In genomic region chr12:92995258-92995905, GRCh38 we compare ENCODE assay signal across 1 cellular context.
A peak's percentile ranks its signal among the peaks of the same experiment; 100 is the strongest.
TF ChIP-seq lines count a peak whose summit lies in the region.

No MANE protein-coding gene starts in this region.

TF ChIP-seq in GM12878, 131 proteins besides CTCF, POLR2A, EP300 and RAD21 (continued from another document and continues in another):
- TF ChIP-seq, protein P1, sequence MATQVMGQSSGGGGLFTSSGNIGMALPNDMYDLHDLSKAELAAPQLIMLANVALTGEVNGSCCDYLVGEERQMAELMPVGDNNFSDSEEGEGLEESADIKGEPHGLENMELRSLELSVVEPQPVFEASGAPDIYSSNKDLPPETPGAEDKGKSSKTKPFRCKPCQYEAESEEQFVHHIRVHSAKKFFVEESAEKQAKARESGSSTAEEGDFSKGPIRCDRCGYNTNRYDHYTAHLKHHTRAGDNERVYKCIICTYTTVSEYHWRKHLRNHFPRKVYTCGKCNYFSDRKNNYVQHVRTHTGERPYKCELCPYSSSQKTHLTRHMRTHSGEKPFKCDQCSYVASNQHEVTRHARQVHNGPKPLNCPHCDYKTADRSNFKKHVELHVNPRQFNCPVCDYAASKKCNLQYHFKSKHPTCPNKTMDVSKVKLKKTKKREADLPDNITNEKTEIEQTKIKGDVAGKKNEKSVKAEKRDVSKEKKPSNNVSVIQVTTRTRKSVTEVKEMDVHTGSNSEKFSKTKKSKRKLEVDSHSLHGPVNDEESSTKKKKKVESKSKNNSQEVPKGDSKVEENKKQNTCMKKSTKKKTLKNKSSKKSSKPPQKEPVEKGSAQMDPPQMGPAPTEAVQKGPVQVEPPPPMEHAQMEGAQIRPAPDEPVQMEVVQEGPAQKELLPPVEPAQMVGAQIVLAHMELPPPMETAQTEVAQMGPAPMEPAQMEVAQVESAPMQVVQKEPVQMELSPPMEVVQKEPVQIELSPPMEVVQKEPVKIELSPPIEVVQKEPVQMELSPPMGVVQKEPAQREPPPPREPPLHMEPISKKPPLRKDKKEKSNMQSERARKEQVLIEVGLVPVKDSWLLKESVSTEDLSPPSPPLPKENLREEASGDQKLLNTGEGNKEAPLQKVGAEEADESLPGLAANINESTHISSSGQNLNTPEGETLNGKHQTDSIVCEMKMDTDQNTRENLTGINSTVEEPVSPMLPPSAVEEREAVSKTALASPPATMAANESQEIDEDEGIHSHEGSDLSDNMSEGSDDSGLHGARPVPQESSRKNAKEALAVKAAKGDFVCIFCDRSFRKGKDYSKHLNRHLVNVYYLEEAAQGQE (IDR thresholded peaks at IDR 0.05; ENCODE audit: low read depth, low read length): no peak
- TF ChIP-seq NFYA (IDR thresholded peaks at IDR 0.05; ENCODE audit: borderline replicate concordance, low read depth, low read length) (no peak), ATF7 (IDR thresholded peaks at IDR 0.05; ENCODE audit: low read depth) (no peak), PKNOX1 (IDR thresholded peaks at IDR 0.05) (no peak), IKZF1 (conservative IDR thresholded peaks at IDR 0.05) (peak; percentile 53), BHLHE40 (IDR thresholded peaks at IDR 0.05; ENCODE audit: borderline replicate concordance in 1 of 2, low read depth in 2 of 2, low read length in 1 of 2) (peak; percentile 91 to 94), FOXK2 (IDR thresholded peaks at IDR 0.05) (no peak), NFXL1 (IDR thresholded peaks at IDR 0.05; ENCODE audit: borderline replicate concordance) (no peak), ZNF687 (IDR thresholded peaks at IDR 0.05) (no peak), ASH2L (IDR thresholded peaks at IDR 0.05; ENCODE audit: borderline replicate concordance, low read depth) (no peak; the same call in 1 of the 2 replicates), LARP7 (IDR thresholded peaks at IDR 0.05) (no peak), JUNB (IDR thresholded peaks at IDR 0.05) (peak; percentile 52), USF2 (IDR thresholded peaks at IDR 0.05; ENCODE audit: borderline replicate concordance, low read depth, low read length) (no peak; the same call in 1 of the 2 replicates), ATF3 (IDR thresholded peaks at IDR 0.05; ENCODE audit: borderline replicate concordance, extremely low read depth, low read depth, low read length) (no peak), NR2C2 (IDR thresholded peaks at IDR 0.05; ENCODE audit: borderline replicate concordance, control insufficient read depth, insufficient read length, low read depth) (no peak), MTA3 (IDR thresholded peaks at IDR 0.05; ENCODE audit: borderline replicate concordance, low read length) (no peak), SMAD5 (IDR thresholded peaks at IDR 0.05; ENCODE audit: low read depth) (no peak), NR2F1 (conservative IDR thresholded peaks at IDR 0.05) (no peak), BMI1 (IDR thresholded peaks at IDR 0.05; ENCODE audit: borderline replicate concordance) (no peak), BRCA1 (IDR thresholded peaks at IDR 0.05; ENCODE audit: low read depth, low read length) (no peak), POLR2AphosphoS5 (IDR thresholded peaks at IDR 0.05; ENCODE audit: low read length) (no peak), CBX5 (IDR thresholded peaks at IDR 0.05; ENCODE audit: low read depth) (peak; percentile 58; the same call in 1 of the 2 replicates), BCL3 (IDR thresholded peaks at IDR 0.05; ENCODE audit: borderline replicate concordance, insufficient read depth, low read depth, low read length, poor library complexity, severe bottlenecking) (no peak), STAT1 (conservative IDR thresholded peaks at IDR 0.05) (no peak), KAT2A (conservative IDR thresholded peaks at IDR 0.05; ENCODE audit: control insufficient read depth, low read depth, low read length) (no peak), POU2F2 (IDR thresholded peaks at IDR 0.05; ENCODE audit: borderline replicate concordance, low read depth, low read length) (0 out of 3 replicates have a peak, but pooled peaks have one; percentile 14), YY1 (IDR thresholded peaks at IDR 0.05; ENCODE audit: low read depth, low read length) (no peak), SUPT20H (IDR thresholded peaks at IDR 0.05; ENCODE audit: borderline replicate concordance, control insufficient read depth, low read depth, low read length) (no peak), HDGF (IDR thresholded peaks at IDR 0.05) (no peak), SRF (IDR thresholded peaks at IDR 0.05; ENCODE audit: low read depth in 2 of 2, low read length in 2 of 2) (no peak), FOS (IDR thresholded peaks at IDR 0.05; ENCODE audit: borderline replicate concordance, extremely low read depth, insufficient read length) (no peak)
- TF ChIP-seq, protein P2, sequence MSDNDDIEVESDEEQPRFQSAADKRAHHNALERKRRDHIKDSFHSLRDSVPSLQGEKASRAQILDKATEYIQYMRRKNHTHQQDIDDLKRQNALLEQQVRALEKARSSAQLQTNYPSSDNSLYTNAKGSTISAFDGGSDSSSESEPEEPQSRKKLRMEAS (IDR thresholded peaks at IDR 0.05; ENCODE audit: low read depth, low read length): no peak
- TF ChIP-seq, protein P3, sequence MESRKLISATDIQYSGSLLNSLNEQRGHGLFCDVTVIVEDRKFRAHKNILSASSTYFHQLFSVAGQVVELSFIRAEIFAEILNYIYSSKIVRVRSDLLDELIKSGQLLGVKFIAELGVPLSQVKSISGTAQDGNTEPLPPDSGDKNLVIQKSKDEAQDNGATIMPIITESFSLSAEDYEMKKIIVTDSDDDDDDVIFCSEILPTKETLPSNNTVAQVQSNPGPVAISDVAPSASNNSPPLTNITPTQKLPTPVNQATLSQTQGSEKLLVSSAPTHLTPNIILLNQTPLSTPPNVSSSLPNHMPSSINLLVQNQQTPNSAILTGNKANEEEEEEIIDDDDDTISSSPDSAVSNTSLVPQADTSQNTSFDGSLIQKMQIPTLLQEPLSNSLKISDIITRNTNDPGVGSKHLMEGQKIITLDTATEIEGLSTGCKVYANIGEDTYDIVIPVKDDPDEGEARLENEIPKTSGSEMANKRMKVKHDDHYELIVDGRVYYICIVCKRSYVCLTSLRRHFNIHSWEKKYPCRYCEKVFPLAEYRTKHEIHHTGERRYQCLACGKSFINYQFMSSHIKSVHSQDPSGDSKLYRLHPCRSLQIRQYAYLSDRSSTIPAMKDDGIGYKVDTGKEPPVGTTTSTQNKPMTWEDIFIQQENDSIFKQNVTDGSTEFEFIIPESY (IDR thresholded peaks at IDR 0.05): no peak
- TF ChIP-seq, protein P4, sequence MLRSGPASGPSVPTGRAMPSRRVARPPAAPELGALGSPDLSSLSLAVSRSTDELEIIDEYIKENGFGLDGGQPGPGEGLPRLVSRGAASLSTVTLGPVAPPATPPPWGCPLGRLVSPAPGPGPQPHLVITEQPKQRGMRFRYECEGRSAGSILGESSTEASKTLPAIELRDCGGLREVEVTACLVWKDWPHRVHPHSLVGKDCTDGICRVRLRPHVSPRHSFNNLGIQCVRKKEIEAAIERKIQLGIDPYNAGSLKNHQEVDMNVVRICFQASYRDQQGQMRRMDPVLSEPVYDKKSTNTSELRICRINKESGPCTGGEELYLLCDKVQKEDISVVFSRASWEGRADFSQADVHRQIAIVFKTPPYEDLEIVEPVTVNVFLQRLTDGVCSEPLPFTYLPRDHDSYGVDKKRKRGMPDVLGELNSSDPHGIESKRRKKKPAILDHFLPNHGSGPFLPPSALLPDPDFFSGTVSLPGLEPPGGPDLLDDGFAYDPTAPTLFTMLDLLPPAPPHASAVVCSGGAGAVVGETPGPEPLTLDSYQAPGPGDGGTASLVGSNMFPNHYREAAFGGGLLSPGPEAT (IDR thresholded peaks at IDR 0.05; ENCODE audit: low read depth): peak; percentile 41; the same call in 1 of the 2 replicates
- TF ChIP-seq, protein P5, sequence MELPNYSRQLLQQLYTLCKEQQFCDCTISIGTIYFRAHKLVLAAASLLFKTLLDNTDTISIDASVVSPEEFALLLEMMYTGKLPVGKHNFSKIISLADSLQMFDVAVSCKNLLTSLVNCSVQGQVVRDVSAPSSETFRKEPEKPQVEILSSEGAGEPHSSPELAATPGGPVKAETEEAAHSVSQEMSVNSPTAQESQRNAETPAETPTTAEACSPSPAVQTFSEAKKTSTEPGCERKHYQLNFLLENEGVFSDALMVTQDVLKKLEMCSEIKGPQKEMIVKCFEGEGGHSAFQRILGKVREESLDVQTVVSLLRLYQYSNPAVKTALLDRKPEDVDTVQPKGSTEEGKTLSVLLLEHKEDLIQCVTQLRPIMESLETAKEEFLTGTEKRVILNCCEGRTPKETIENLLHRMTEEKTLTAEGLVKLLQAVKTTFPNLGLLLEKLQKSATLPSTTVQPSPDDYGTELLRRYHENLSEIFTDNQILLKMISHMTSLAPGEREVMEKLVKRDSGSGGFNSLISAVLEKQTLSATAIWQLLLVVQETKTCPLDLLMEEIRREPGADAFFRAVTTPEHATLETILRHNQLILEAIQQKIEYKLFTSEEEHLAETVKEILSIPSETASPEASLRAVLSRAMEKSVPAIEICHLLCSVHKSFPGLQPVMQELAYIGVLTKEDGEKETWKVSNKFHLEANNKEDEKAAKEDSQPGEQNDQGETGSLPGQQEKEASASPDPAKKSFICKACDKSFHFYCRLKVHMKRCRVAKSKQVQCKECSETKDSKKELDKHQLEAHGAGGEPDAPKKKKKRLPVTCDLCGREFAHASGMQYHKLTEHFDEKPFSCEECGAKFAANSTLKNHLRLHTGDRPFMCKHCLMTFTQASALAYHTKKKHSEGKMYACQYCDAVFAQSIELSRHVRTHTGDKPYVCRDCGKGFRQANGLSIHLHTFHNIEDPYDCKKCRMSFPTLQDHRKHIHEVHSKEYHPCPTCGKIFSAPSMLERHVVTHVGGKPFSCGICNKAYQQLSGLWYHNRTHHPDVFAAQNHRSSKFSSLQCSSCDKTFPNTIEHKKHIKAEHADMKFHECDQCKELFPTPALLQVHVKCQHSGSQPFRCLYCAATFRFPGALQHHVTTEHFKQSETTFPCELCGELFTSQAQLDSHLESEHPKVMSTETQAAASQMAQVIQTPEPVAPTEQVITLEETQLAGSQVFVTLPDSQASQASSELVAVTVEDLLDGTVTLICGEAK (IDR thresholded peaks at IDR 0.05; ENCODE audit: borderline replicate concordance): no peak
